ENCODE assay signal across 1 cellular context in the genomic region with DNA sequence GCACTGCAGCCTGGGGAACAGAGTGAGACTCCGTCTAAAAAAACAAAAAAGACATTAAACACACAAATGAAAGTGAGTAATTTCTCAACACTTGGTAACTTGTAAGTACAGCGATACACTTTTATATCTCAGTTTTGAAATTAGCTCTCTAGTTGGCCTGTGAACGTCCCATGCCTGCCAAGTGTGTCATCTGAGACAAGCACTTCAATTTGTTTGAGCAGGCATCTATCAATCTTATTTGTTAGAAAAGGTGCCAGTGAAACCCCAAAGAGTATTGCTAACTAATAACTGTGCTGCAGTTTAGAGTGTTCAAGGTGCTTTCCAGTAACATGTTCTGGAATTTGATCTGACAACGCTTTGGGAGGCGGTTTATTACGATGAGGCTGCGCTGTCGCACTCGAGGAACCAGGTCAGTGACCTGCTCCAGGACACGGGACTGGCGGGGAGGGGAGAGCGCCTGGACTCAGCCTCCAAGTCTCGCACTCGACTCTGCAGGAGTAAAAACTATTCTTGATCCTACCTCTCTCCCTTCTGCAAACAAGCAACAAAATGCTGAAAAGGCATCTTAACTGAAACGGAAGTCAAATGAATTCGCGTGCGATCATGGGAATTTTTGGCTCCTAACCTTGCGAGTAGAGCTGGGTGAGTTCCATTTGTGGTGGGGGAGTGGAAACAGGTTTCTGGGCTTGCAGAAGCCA.
TF ChIP-seq lines count a peak whose summit lies in the region.

No MANE protein-coding gene starts in this region.

TF ChIP-seq in HepG2, 621 proteins besides CTCF, POLR2A, EP300 and RAD21 (continued from another document):
- TF ChIP-seq, protein P1, sequence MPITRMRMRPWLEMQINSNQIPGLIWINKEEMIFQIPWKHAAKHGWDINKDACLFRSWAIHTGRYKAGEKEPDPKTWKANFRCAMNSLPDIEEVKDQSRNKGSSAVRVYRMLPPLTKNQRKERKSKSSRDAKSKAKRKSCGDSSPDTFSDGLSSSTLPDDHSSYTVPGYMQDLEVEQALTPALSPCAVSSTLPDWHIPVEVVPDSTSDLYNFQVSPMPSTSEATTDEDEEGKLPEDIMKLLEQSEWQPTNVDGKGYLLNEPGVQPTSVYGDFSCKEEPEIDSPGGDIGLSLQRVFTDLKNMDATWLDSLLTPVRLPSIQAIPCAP (CRISPR knock-in tag; IDR thresholded peaks at IDR 0.05; ENCODE audit: low read depth): no peak
- TF ChIP-seq SOX6 (IDR thresholded peaks at IDR 0.05) (no peak), SOX6 (CRISPR knock-in tag; IDR thresholded peaks at IDR 0.05) (peak; percentile 51), SIX1 (CRISPR knock-in tag; IDR thresholded peaks at IDR 0.05; ENCODE audit: borderline replicate concordance) (peak; percentile 30; the same call in 1 of the 2 replicates), ZNF333 (CRISPR knock-in tag; IDR thresholded peaks at IDR 0.05; ENCODE audit: borderline replicate concordance) (no peak), POGZ (CRISPR knock-in tag; IDR thresholded peaks at IDR 0.05) (peak; percentile 32; the same call in 1 of the 2 replicates), IRX3 (CRISPR knock-in tag; IDR thresholded peaks at IDR 0.05; ENCODE audit: borderline replicate concordance, low read depth) (no peak), HMG20A (CRISPR knock-in tag; IDR thresholded peaks at IDR 0.05; ENCODE audit: borderline replicate concordance) (no peak), RBAK (CRISPR knock-in tag; IDR thresholded peaks at IDR 0.05) (no peak), NFYC (CRISPR knock-in tag; IDR thresholded peaks at IDR 0.05) (no peak), NPAS2 (CRISPR knock-in tag; IDR thresholded peaks at IDR 0.05; ENCODE audit: borderline replicate concordance) (no peak), ZNF552 (CRISPR knock-in tag; IDR thresholded peaks at IDR 0.05; ENCODE audit: borderline replicate concordance) (no peak), MAFF (IDR thresholded peaks at IDR 0.05; ENCODE audit: low read depth, low read length) (peak; percentile 33; the same call in 1 of the 2 replicates), ZNF557 (CRISPR knock-in tag; IDR thresholded peaks at IDR 0.05) (no peak), ZNF484 (CRISPR knock-in tag; IDR thresholded peaks at IDR 0.05; ENCODE audit: borderline replicate concordance, low read depth) (no peak), SALL1 (CRISPR knock-in tag; IDR thresholded peaks at IDR 0.05) (0 out of 2 replicates have a peak, but pooled peaks have one; percentile 16), EEA1 (CRISPR knock-in tag; IDR thresholded peaks at IDR 0.05; ENCODE audit: borderline replicate concordance) (no peak), RARA (CRISPR knock-in tag; IDR thresholded peaks at IDR 0.05) (peak; percentile 82), JUND (CRISPR knock-in tag; IDR thresholded peaks at IDR 0.05) (no peak), ZNF329 (CRISPR knock-in tag; IDR thresholded peaks at IDR 0.05; ENCODE audit: low read depth) (no peak), PAF1 (CRISPR knock-in tag; IDR thresholded peaks at IDR 0.05) (no peak), KDM2A (CRISPR knock-in tag; IDR thresholded peaks at IDR 0.05; ENCODE audit: borderline replicate concordance, low read depth) (peak; percentile 10), MAFK (conservative IDR thresholded peaks at IDR 0.05 in 1 of 2, IDR thresholded peaks at IDR 0.05 in 1 of 2; ENCODE audit: low read length in 2 of 2) (peak; percentile 8 to 12; a peak in 1 of 4 replicates)
- TF ChIP-seq, protein P2, sequence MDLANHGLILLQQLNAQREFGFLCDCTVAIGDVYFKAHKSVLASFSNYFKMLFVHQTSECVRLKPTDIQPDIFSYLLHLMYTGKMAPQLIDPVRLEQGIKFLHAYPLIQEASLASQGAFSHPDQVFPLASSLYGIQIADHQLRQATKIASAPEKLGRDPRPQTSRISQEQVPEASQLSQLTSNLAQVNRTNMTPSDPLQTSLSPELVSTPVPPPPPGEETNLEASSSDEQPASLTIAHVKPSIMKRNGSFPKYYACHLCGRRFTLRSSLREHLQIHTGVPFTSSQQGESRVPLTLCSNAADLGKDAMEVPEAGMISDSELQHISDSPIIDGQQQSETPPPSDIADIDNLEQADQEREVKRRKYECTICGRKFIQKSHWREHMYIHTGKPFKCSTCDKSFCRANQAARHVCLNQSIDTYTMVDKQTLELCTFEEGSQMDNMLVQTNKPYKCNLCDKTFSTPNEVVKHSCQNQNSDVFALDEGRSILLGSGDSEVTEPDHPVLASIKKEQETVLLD (CRISPR knock-in tag; IDR thresholded peaks at IDR 0.05; ENCODE audit: low read depth): no peak
- TF ChIP-seq, protein P3, sequence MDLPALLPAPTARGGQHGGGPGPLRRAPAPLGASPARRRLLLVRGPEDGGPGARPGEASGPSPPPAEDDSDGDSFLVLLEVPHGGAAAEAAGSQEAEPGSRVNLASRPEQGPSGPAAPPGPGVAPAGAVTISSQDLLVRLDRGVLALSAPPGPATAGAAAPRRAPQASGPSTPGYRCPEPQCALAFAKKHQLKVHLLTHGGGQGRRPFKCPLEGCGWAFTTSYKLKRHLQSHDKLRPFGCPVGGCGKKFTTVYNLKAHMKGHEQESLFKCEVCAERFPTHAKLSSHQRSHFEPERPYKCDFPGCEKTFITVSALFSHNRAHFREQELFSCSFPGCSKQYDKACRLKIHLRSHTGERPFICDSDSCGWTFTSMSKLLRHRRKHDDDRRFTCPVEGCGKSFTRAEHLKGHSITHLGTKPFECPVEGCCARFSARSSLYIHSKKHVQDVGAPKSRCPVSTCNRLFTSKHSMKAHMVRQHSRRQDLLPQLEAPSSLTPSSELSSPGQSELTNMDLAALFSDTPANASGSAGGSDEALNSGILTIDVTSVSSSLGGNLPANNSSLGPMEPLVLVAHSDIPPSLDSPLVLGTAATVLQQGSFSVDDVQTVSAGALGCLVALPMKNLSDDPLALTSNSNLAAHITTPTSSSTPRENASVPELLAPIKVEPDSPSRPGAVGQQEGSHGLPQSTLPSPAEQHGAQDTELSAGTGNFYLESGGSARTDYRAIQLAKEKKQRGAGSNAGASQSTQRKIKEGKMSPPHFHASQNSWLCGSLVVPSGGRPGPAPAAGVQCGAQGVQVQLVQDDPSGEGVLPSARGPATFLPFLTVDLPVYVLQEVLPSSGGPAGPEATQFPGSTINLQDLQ (CRISPR knock-in tag; IDR thresholded peaks at IDR 0.05): no peak
- TF ChIP-seq, protein P4, sequence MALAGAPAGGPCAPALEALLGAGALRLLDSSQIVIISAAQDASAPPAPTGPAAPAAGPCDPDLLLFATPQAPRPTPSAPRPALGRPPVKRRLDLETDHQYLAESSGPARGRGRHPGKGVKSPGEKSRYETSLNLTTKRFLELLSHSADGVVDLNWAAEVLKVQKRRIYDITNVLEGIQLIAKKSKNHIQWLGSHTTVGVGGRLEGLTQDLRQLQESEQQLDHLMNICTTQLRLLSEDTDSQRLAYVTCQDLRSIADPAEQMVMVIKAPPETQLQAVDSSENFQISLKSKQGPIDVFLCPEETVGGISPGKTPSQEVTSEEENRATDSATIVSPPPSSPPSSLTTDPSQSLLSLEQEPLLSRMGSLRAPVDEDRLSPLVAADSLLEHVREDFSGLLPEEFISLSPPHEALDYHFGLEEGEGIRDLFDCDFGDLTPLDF (CRISPR knock-in tag; IDR thresholded peaks at IDR 0.05): no peak
- TF ChIP-seq, protein P5, sequence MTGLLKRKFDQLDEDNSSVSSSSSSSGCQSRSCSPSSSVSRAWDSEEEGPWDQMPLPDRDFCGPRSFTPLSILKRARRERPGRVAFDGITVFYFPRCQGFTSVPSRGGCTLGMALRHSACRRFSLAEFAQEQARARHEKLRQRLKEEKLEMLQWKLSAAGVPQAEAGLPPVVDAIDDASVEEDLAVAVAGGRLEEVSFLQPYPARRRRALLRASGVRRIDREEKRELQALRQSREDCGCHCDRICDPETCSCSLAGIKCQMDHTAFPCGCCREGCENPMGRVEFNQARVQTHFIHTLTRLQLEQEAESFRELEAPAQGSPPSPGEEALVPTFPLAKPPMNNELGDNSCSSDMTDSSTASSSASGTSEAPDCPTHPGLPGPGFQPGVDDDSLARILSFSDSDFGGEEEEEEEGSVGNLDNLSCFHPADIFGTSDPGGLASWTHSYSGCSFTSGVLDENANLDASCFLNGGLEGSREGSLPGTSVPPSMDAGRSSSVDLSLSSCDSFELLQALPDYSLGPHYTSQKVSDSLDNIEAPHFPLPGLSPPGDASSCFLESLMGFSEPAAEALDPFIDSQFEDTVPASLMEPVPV (CRISPR knock-in tag; IDR thresholded peaks at IDR 0.05): no peak
- TF ChIP-seq, protein P6, sequence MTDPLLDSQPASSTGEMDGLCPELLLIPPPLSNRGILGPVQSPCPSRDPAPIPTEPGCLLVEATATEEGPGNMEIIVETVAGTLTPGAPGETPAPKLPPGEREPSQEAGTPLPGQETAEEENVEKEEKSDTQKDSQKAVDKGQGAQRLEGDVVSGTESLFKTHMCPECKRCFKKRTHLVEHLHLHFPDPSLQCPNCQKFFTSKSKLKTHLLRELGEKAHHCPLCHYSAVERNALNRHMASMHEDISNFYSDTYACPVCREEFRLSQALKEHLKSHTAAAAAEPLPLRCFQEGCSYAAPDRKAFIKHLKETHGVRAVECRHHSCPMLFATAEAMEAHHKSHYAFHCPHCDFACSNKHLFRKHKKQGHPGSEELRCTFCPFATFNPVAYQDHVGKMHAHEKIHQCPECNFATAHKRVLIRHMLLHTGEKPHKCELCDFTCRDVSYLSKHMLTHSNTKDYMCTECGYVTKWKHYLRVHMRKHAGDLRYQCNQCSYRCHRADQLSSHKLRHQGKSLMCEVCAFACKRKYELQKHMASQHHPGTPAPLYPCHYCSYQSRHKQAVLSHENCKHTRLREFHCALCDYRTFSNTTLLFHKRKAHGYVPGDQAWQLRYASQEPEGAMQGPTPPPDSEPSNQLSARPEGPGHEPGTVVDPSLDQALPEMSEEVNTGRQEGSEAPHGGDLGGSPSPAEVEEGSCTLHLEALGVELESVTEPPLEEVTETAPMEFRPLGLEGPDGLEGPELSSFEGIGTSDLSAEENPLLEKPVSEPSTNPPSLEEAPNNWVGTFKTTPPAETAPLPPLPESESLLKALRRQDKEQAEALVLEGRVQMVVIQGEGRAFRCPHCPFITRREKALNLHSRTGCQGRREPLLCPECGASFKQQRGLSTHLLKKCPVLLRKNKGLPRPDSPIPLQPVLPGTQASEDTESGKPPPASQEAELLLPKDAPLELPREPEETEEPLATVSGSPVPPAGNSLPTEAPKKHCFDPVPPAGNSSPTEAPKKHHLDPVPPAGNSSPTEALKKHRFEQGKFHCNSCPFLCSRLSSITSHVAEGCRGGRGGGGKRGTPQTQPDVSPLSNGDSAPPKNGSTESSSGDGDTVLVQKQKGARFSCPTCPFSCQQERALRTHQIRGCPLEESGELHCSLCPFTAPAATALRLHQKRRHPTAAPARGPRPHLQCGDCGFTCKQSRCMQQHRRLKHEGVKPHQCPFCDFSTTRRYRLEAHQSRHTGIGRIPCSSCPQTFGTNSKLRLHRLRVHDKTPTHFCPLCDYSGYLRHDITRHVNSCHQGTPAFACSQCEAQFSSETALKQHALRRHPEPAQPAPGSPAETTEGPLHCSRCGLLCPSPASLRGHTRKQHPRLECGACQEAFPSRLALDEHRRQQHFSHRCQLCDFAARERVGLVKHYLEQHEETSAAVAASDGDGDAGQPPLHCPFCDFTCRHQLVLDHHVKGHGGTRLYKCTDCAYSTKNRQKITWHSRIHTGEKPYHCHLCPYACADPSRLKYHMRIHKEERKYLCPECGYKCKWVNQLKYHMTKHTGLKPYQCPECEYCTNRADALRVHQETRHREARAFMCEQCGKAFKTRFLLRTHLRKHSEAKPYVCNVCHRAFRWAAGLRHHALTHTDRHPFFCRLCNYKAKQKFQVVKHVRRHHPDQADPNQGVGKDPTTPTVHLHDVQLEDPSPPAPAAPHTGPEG (CRISPR knock-in tag; IDR thresholded peaks at IDR 0.05): 0 out of 2 replicates have a peak, but pooled peaks have one; percentile 15
- TF ChIP-seq, protein P7, sequence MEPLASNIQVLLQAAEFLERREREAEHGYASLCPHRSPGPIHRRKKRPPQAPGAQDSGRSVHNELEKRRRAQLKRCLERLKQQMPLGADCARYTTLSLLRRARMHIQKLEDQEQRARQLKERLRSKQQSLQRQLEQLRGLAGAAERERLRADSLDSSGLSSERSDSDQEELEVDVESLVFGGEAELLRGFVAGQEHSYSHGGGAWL (CRISPR knock-in tag; IDR thresholded peaks at IDR 0.05): no peak
